In genomic region chr15:77527164-77527778, GRCh38 we compare ENCODE assay signal across 10 cellular contexts.
DNase-seq lines count a peak whose midpoint lies in the region; ATAC-seq, FAIRE-seq and TF ChIP-seq lines count a peak whose summit lies in the region.
"Had no signal": no experiment of that assay in that cellular context is flagged by ENCODE, and none has a peak within 500 bp of the region (broad histone marks: within the 10 kb centered on the region; RNA-seq: fewer than 3 reads in every experiment).

No MANE protein-coding gene starts in this region.

- H3K79me2 ChIP-seq in SK-N-SH (ENCODE audit: insufficient read depth), result no peaks in the 10 kb centered on the region

- 86% methylated on average over 4 of the region's 15 CpGs for WGBS in SK-N-SH (ENCODE audit: low lambda C conversion rate)

- H3K4me3 ChIP-seq in SK-N-SH (ENCODE audit: low read depth in 2 of 2, low read length in 1 of 2), result no peak overlapping the region
- no peak overlapping the region for H3K4me3 ChIP-seq in gastrocnemius medialis
- H3K4me3 ChIP-seq: ascending aorta had no signal

- DNase-seq in SK-N-SH, result peak; percentile 55
- peak; percentile 45 for DNase-seq in UCSD-AML1 (lab: John Stamatoyannopoulos, UW; ENCODE audit: unreplicated experiment)
- peak; percentile 76 for DNase-seq in iris pigment epithelial cell (ENCODE audit: low read depth)
- DNase-seq in urothelium cell line (ENCODE audit: low spot score), result peak; percentile 78
- no peak for DNase-seq in NOMO-1 treated with dmso at 0.1 percent for 144 hours (lab: John Stamatoyannopoulos, UW; ENCODE audit: unreplicated experiment)
- DNase-seq in gastrocnemius medialis, result no peak
- DNase-seq in CD4-positive, alpha-beta T cell, result no peak

- no peaks in the 10 kb centered on the region for H3K9me2 ChIP-seq in SK-N-SH

- no peaks in the 10 kb centered on the region for H3K9me3 ChIP-seq in SK-N-SH
- H3K9me3 ChIP-seq in gastrocnemius medialis, result no peaks in the 10 kb centered on the region
- H3K9me3 ChIP-seq in CD4-positive, alpha-beta T cell (ENCODE audit: control insufficient read depth, low read length), result no peaks in the 10 kb centered on the region
- H3K9me3 ChIP-seq: ascending aorta had no signal

- no peak overlapping the region for H3K27ac Mint-ChIP-seq in CD4-positive, alpha-beta T cell

- no peaks in the 10 kb centered on the region for H3K36me3 Mint-ChIP-seq in CD4-positive, alpha-beta T cell (ENCODE audit: low read depth)

- H3K27me3 Mint-ChIP-seq in CD4-positive, alpha-beta T cell, result no peaks in the 10 kb centered on the region

- no peaks in the 10 kb centered on the region for H3K4me1 Mint-ChIP-seq in CD4-positive, alpha-beta T cell (ENCODE audit: low read depth)

- TF ChIP-seq POLR2A in gastrocnemius medialis (IDR thresholded peaks at IDR 0.05), result no peak

- H3K27me3 ChIP-seq in SK-N-SH (ENCODE audit: insufficient read depth) (no peaks in the 10 kb centered on the region), gastrocnemius medialis (no peaks in the 10 kb centered on the region)
- no peaks in the 10 kb centered on the region for H3K27me3 ChIP-seq in CD4-positive, alpha-beta T cell (ENCODE audit: control insufficient read depth, insufficient read depth, low read length)
- H3K27me3 ChIP-seq: ascending aorta had no signal

- H3K27ac ChIP-seq in SK-N-SH (ENCODE audit: low read depth in 2 of 2, low read length in 1 of 2) (no peak overlapping the region; a peak in 1 of 4 replicates), gastrocnemius medialis (no peak overlapping the region)
- H3K27ac ChIP-seq in CD4-positive, alpha-beta T cell (ENCODE audit: low read depth, low read length), result no peak overlapping the region
- H3K27ac ChIP-seq: ascending aorta, C4-2B had no signal

- no peaks in the 10 kb centered on the region for H3K9me3 Mint-ChIP-seq in CD4-positive, alpha-beta T cell

- H2AFZ ChIP-seq in SK-N-SH (ENCODE audit: low read depth), result no peak overlapping the region

- TF ChIP-seq EP300 in SK-N-SH (IDR thresholded peaks at IDR 0.05; ENCODE audit: borderline replicate concordance in 1 of 2, low read depth in 1 of 2, low read length in 1 of 2), result no peak

- no peak overlapping the region for H3K9ac ChIP-seq in SK-N-SH

- no peak for FAIRE-seq in urothelium cell line (lab: Jason Lieb, UNC)

- no peak for TF ChIP-seq RAD21 in SK-N-SH (IDR thresholded peaks at IDR 0.05; ENCODE audit: low read length)

- in situ Hi-C loops in gastrocnemius medialis (cut with MboI; ENCODE audit: low sequenced_read_pairs in 4 of 4), result loop anchor here in 1 of 4 donors (25.0 kb wide), 1 partner anchor 415 kb away; no protein-coding TSS in a partner anchor

- no peak overlapping the region for H3K4me2 ChIP-seq in SK-N-SH

- no peak overlapping the region for H3K4me3 Mint-ChIP-seq in CD4-positive, alpha-beta T cell

- TF ChIP-seq CTCF in SK-N-SH (IDR thresholded peaks at IDR 0.05) (no peak), gastrocnemius medialis (IDR thresholded peaks at IDR 0.05 in 4 of 5, conservative IDR thresholded peaks at IDR 0.05 in 1 of 5) (no peak)
- no peak for TF ChIP-seq CTCF in CD4-positive, alpha-beta T cell (IDR thresholded peaks at IDR 0.05)

- CTCF ChIA-PET in SK-N-SH (lab: Yijun Ruan, JAX), result interaction anchor here (0.9 to 3.6 kb wide), 5 partner anchors 12 to 340 kb away, joined by 4 to 24 read pairs (median 9); no protein-coding TSS in a partner anchor
- CTCF ChIA-PET in CD4-positive, alpha-beta T cell (lab: Charles Lee), result no interaction called here

- no peaks in the 10 kb centered on the region for H4K20me1 ChIP-seq in SK-N-SH (ENCODE audit: insufficient read depth)

- ATAC-seq in SK-N-SH treated with all-trans-retinoic acid at 6 μM for 48 hours, result no peak
- ATAC-seq in gastrocnemius medialis, result no peak
- ATAC-seq in CD4-positive, alpha-beta T cell (ENCODE audit: poor library complexity), result no peak

- H3K36me3 ChIP-seq in SK-N-SH (replicated peaks in 1 of 2; ENCODE audit: control insufficient read depth in 1 of 2, insufficient read depth in 2 of 2, low read length in 1 of 2) (no peaks in the 10 kb centered on the region), gastrocnemius medialis (no peaks in the 10 kb centered on the region)
- H3K36me3 ChIP-seq: ascending aorta had no signal

- no peaks in the 10 kb centered on the region for H3F3A ChIP-seq in SK-N-SH (replicated peaks; ENCODE audit: insufficient read depth)

- POLR2A ChIA-PET in SK-N-SH (lab: Yijun Ruan, JAX), result interaction anchor here (0.7 kb wide), 1 partner anchor 415 kb away, joined by 3 read pairs; no protein-coding TSS in a partner anchor
- POLR2A ChIA-PET in CD4-positive, alpha-beta T cell (lab: Charles Lee), result no interaction called here

- intact Hi-C loops in gastrocnemius medialis (cut with DNase I; ENCODE audit: low total_unique reads), result no loop called here
- intact Hi-C loops in CD4-positive, alpha-beta T cell (cut with DNase I, micrococcal nuclease), result no loop called here

- peaks cover 0 to 33% of the 10 kb centered on the region in 2 experiments; a peak in 2 of 4 replicates for H3K4me1 ChIP-seq in SK-N-SH (ENCODE audit: control insufficient read depth in 1 of 2, insufficient read depth in 2 of 2, low read depth in 1 of 2, low read length in 1 of 2)
- no peaks in the 10 kb centered on the region for H3K4me1 ChIP-seq in gastrocnemius medialis
- H3K4me1 ChIP-seq: ascending aorta had no signal

TF ChIP-seq in SK-N-SH, 30 proteins besides CTCF, POLR2A, EP300 and RAD21:
- TF ChIP-seq EZH2phosphoT487 (IDR thresholded peaks at IDR 0.05; ENCODE audit: borderline replicate concordance, low read depth) (no peak), MAX (IDR thresholded peaks at IDR 0.05; ENCODE audit: low read depth) (no peak)

TF ChIP-seq in SK-N-SH treated with all-trans-retinoic acid at 6 μM for 48 hours, 23 proteins besides CTCF, POLR2A, EP300 and RAD21:
- no peak for TF ChIP-seq ZFP3 (CRISPR knock-in tag; IDR thresholded peaks at IDR 0.05)
- TF ChIP-seq ESRRG (CRISPR knock-in tag; IDR thresholded peaks at IDR 0.05), result no peak
- no peak for TF ChIP-seq TSHZ2 (CRISPR knock-in tag; IDR thresholded peaks at IDR 0.05)
- TF ChIP-seq TCF4 (CRISPR knock-in tag; IDR thresholded peaks at IDR 0.05; ENCODE audit: borderline replicate concordance), result no peak

Comparison
In these comparisons a context has a peak if more than half of its experiments do, and no peak if none do; other contexts are left out.
1. DNase-seq: peak in SK-N-SH (single experiment), UCSD-AML1 (single experiment), iris pigment epithelial cell (single experiment) and urothelium cell line (single experiment); none in NOMO-1 treated with dmso at 0.1 percent for 144 hours (single experiment), gastrocnemius medialis (0 of 2) and CD4-positive, alpha-beta T cell (0 of 10).